ENCODE assay signal across 1 cellular context in the genomic region with DNA sequence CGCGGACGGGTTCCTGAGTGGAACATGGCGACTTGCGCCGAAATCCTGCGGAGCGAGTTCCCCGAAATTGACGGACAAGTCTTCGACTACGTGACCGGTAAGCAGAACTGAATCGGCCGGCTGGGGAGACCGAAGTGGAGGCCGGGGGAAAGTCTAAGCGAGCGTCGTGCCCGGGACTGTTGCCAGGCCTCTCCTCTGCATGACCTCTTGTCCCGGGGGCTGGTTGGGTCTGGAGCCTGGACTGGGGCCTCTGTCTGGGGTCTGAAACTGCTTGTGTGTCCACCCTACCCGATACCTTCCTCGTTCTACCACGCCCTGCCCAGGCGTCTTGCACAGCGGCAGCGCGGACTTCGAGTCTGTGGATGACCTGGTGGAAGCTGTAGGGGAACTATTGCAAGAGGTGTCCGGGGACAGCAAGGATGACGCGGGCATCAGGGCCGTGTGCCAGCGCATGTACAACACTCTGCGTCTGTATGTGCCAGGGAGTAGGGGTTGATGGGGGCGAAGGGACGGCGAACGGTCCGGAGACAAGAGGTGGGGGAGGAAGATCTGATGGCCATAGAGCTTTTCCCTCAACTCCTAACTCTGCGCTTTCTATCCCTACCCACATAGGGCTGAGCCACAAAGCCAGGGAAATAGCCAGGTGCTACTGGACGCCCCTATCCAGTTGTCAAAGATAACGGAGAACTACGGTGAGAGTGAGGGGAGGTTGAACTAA.
TF ChIP-seq lines count a peak whose summit lies in the region.

A gene with protein sequence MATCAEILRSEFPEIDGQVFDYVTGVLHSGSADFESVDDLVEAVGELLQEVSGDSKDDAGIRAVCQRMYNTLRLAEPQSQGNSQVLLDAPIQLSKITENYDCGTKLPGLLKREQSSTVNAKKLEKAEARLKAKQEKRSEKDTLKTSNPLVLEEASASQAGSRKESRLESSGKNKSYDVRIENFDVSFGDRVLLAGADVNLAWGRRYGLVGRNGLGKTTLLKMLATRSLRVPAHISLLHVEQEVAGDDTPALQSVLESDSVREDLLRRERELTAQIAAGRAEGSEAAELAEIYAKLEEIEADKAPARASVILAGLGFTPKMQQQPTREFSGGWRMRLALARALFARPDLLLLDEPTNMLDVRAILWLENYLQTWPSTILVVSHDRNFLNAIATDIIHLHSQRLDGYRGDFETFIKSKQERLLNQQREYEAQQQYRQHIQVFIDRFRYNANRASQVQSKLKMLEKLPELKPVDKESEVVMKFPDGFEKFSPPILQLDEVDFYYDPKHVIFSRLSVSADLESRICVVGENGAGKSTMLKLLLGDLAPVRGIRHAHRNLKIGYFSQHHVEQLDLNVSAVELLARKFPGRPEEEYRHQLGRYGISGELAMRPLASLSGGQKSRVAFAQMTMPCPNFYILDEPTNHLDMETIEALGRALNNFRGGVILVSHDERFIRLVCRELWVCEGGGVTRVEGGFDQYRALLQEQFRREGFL (plus strand): TSS at position 16 of the 718 bp plus-strand sequence. CDS start 9 bp downstream, at position 25.

TF ChIP-seq in HepG2, 621 proteins besides CTCF, POLR2A, EP300 and RAD21 (continued from another document and continues in another):
- TF ChIP-seq, protein P1, sequence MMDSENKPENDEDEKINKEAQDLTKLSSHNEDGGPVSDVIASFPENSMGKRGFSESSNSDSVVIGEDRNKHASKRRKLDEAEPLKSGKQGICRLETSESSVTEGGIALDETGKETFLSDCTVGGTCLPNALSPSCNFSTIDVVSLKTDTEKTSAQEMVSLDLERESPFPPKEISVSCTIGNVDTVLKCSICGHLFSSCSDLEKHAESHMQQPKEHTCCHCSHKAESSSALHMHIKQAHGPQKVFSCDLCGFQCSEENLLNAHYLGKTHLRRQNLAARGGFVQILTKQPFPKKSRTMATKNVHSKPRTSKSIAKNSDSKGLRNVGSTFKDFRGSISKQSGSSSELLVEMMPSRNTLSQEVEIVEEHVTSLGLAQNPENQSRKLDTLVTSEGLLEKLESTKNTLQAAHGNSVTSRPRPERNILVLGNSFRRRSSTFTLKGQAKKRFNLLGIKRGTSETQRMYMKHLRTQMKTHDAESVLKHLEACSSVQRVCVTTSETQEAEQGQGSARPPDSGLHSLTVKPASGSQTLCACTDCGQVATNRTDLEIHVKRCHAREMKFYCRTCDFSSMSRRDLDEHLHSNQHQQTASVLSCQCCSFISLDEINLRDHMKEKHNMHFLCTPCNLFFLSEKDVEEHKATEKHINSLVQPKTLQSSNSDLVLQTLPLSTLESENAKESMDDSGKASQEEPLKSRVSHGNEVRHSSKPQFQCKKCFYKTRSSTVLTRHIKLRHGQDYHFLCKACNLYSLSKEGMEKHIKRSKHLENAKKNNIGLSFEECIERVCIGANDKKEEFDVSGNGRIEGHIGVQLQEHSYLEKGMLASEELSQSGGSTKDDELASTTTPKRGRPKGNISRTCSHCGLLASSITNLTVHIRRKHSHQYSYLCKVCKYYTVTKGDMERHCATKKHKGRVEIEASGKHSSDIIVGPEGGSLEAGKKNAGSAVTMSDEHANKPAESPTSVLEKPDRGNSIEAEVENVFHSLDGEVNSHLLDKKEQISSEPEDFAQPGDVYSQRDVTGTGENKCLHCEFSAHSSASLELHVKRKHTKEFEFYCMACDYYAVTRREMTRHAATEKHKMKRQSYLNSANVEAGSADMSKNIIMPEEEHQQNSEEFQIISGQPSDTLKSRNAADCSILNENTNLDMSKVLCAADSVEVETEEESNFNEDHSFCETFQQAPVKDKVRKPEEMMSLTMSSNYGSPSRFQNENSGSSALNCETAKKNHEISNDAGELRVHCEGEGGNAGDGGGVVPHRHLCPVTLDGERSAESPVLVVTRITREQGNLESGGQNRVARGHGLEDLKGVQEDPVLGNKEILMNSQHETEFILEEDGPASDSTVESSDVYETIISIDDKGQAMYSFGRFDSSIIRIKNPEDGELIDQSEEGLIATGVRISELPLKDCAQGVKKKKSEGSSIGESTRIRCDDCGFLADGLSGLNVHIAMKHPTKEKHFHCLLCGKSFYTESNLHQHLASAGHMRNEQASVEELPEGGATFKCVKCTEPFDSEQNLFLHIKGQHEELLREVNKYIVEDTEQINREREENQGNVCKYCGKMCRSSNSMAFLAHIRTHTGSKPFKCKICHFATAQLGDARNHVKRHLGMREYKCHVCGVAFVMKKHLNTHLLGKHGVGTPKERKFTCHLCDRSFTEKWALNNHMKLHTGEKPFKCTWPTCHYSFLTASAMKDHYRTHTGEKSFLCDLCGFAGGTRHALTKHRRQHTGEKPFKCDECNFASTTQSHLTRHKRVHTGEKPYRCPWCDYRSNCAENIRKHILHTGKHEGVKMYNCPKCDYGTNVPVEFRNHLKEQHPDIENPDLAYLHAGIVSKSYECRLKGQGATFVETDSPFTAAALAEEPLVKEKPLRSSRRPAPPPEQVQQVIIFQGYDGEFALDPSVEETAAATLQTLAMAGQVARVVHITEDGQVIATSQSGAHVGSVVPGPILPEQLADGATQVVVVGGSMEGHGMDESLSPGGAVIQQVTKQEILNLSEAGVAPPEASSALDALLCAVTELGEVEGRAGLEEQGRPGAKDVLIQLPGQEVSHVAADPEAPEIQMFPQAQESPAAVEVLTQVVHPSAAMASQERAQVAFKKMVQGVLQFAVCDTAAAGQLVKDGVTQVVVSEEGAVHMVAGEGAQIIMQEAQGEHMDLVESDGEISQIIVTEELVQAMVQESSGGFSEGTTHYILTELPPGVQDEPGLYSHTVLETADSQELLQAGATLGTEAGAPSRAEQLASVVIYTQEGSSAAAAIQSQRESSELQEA (CRISPR knock-in tag; IDR thresholded peaks at IDR 0.05; ENCODE audit: not compliant biosample characterization), result peak; percentile 63
- TF ChIP-seq, protein P2, sequence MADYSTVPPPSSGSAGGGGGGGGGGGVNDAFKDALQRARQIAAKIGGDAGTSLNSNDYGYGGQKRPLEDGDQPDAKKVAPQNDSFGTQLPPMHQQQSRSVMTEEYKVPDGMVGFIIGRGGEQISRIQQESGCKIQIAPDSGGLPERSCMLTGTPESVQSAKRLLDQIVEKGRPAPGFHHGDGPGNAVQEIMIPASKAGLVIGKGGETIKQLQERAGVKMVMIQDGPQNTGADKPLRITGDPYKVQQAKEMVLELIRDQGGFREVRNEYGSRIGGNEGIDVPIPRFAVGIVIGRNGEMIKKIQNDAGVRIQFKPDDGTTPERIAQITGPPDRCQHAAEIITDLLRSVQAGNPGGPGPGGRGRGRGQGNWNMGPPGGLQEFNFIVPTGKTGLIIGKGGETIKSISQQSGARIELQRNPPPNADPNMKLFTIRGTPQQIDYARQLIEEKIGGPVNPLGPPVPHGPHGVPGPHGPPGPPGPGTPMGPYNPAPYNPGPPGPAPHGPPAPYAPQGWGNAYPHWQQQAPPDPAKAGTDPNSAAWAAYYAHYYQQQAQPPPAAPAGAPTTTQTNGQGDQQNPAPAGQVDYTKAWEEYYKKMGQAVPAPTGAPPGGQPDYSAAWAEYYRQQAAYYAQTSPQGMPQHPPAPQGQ (CRISPR knock-in tag; IDR thresholded peaks at IDR 0.05; ENCODE audit: borderline replicate concordance), result no peak
- TF ChIP-seq FOXC1 (CRISPR knock-in tag; IDR thresholded peaks at IDR 0.05; ENCODE audit: borderline replicate concordance) (no peak), ZNF709 (CRISPR knock-in tag; IDR thresholded peaks at IDR 0.05) (0 out of 2 replicates have a peak, but pooled peaks have one; percentile 32), ZBTB20 (CRISPR knock-in tag; IDR thresholded peaks at IDR 0.05; ENCODE audit: borderline replicate concordance, low read depth) (no peak), NR2F1 (CRISPR knock-in tag; IDR thresholded peaks at IDR 0.05) (no peak), TGIF2 (CRISPR knock-in tag; IDR thresholded peaks at IDR 0.05) (no peak), IRX3 (CRISPR knock-in tag; IDR thresholded peaks at IDR 0.05; ENCODE audit: borderline replicate concordance, low read depth) (no peak), ARNT2 (CRISPR knock-in tag; IDR thresholded peaks at IDR 0.05; ENCODE audit: low read depth) (0 out of 2 replicates have a peak, but pooled peaks have one; percentile 47), MEF2D (CRISPR knock-in tag; IDR thresholded peaks at IDR 0.05) (no peak), EHMT2 (IDR thresholded peaks at IDR 0.05; ENCODE audit: borderline replicate concordance, low read depth, low read length) (no peak), ZMYM3 (CRISPR knock-in tag; IDR thresholded peaks at IDR 0.05) (no peak), ZBTB7A (CRISPR knock-in tag; IDR thresholded peaks at IDR 0.05) (no peak), CC2D1A (CRISPR knock-in tag; IDR thresholded peaks at IDR 0.05) (0 out of 2 replicates have a peak, but pooled peaks have one; percentile 43), SP2 (CRISPR knock-in tag; IDR thresholded peaks at IDR 0.05) (no peak), ZNF790 (CRISPR knock-in tag; IDR thresholded peaks at IDR 0.05; ENCODE audit: borderline replicate concordance) (peak; percentile 74; the same call in 1 of the 2 replicates), ZNF619 (CRISPR knock-in tag; IDR thresholded peaks at IDR 0.05) (no peak), HDAC1 (CRISPR knock-in tag; IDR thresholded peaks at IDR 0.05) (peak; percentile 81), ZNF883 (CRISPR knock-in tag; IDR thresholded peaks at IDR 0.05; ENCODE audit: not compliant biosample characterization) (peak; percentile 39), SOX13 (IDR thresholded peaks at IDR 0.05) (no peak), SOX13 (CRISPR knock-in tag; conservative IDR thresholded peaks at IDR 0.05 in 1 of 2, IDR thresholded peaks at IDR 0.05 in 1 of 2) (no peak), SNAI1 (CRISPR knock-in tag; IDR thresholded peaks at IDR 0.05; ENCODE audit: borderline replicate concordance) (0 out of 2 replicates have a peak, but pooled peaks have one; percentile 41), ZNF224 (CRISPR knock-in tag; IDR thresholded peaks at IDR 0.05) (peak; percentile 73; the same call in 1 of the 2 replicates)
- TF ChIP-seq, protein P3, sequence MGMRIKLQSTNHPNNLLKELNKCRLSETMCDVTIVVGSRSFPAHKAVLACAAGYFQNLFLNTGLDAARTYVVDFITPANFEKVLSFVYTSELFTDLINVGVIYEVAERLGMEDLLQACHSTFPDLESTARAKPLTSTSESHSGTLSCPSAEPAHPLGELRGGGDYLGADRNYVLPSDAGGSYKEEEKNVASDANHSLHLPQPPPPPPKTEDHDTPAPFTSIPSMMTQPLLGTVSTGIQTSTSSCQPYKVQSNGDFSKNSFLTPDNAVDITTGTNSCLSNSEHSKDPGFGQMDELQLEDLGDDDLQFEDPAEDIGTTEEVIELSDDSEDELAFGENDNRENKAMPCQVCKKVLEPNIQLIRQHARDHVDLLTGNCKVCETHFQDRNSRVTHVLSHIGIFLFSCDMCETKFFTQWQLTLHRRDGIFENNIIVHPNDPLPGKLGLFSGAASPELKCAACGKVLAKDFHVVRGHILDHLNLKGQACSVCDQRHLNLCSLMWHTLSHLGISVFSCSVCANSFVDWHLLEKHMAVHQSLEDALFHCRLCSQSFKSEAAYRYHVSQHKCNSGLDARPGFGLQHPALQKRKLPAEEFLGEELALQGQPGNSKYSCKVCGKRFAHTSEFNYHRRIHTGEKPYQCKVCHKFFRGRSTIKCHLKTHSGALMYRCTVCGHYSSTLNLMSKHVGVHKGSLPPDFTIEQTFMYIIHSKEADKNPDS (CRISPR knock-in tag; IDR thresholded peaks at IDR 0.05), result no peak
- TF ChIP-seq, protein P4, sequence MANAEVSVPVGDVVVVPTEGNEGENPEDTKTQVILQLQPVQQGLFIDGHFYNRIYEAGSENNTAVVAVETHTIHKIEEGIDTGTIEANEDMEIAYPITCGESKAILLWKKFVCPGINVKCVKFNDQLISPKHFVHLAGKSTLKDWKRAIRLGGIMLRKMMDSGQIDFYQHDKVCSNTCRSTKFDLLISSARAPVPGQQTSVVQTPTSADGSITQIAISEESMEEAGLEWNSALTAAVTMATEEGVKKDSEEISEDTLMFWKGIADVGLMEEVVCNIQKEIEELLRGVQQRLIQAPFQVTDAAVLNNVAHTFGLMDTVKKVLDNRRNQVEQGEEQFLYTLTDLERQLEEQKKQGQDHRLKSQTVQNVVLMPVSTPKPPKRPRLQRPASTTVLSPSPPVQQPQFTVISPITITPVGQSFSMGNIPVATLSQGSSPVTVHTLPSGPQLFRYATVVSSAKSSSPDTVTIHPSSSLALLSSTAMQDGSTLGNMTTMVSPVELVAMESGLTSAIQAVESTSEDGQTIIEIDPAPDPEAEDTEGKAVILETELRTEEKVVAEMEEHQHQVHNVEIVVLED (CRISPR knock-in tag; IDR thresholded peaks at IDR 0.05; ENCODE audit: borderline replicate concordance), result no peak
- TF ChIP-seq, protein P5, sequence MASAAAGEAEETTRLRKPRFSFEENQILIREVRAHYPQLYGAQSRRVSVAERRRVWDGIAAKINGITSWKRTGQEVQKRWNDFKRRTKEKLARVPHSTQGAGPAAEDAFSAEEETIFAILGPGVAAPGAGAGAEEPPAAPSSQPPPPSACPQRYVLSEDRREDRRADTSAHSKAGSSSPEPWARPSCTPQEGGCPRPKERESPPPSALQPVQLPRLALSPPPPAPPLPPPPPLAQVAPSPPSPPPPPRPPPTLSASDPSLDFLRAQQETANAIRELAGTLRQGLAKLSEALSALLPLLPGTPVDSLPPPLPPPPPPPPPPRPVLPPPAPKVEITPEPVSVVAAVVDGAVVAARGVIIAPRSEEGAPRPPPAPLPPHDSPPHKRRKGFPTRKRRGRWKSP (CRISPR knock-in tag; IDR thresholded peaks at IDR 0.05), result no peak
- TF ChIP-seq, protein P6, sequence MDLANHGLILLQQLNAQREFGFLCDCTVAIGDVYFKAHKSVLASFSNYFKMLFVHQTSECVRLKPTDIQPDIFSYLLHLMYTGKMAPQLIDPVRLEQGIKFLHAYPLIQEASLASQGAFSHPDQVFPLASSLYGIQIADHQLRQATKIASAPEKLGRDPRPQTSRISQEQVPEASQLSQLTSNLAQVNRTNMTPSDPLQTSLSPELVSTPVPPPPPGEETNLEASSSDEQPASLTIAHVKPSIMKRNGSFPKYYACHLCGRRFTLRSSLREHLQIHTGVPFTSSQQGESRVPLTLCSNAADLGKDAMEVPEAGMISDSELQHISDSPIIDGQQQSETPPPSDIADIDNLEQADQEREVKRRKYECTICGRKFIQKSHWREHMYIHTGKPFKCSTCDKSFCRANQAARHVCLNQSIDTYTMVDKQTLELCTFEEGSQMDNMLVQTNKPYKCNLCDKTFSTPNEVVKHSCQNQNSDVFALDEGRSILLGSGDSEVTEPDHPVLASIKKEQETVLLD (CRISPR knock-in tag; IDR thresholded peaks at IDR 0.05; ENCODE audit: low read depth), result no peak
